Comparison of ENCODE assay signal across 11 cellular contexts in genomic region chr3:71450985-71451560, GRCh38.
A peak's percentile ranks its signal among the peaks of the same experiment; 100 is the strongest.
DNase-seq lines count a peak whose midpoint lies in the region; ATAC-seq and TF ChIP-seq lines count a peak whose summit lies in the region.
"Had no signal": no experiment of that assay in that cellular context is flagged by ENCODE, and none has a peak within 500 bp of the region (broad histone marks: within the 10 kb centered on the region; RNA-seq: fewer than 3 reads in every experiment).

No MANE protein-coding gene starts in this region.

- H3K4me3 ChIP-seq in BLaER1 treated with 17β-estradiol and CSF1 and Interleukin-3, amounts not matched to agents 10 nM and 100 nM = no peak overlapping the region
- H3K4me3 ChIP-seq in DOHH2 (ENCODE audit: low read length) (peak overlapping the region; percentile 51), aorta (ENCODE audit: low read length in 2 of 2) (no peak overlapping the region)

- ATAC-seq in activated B cell treated with CpG ODN at 0.5 μM for 24 hours (ENCODE audit: low read depth) (no peak), aorta (ENCODE audit: low FRiP score) (no peak)

- H3K36me3 Mint-ChIP-seq in activated B cell treated with CpG ODN at 0.5 μM for 24 hours (ENCODE audit: low read depth) (peaks cover 2% of the 10 kb centered on the region), mesothelial cell of epicardium (no peaks in the 10 kb centered on the region)

- H3K9me2 ChIP-seq in DOHH2 (replicated peaks; ENCODE audit: control insufficient read depth, low read length) = no peaks in the 10 kb centered on the region

- no peak overlapping the region for H3K27ac ChIP-seq in BLaER1 treated with 17β-estradiol and CSF1 and Interleukin-3, amounts not matched to agents 10 nM and 100 nM
- H3K27ac ChIP-seq in DOHH2 (ENCODE audit: low read depth, low read length) = peak overlapping the region; percentile 38
- H3K27ac ChIP-seq in aorta (ENCODE audit: low read depth in 1 of 2, low read length in 2 of 2) = no peak overlapping the region

- H3K79me2 ChIP-seq in DOHH2 (ENCODE audit: control insufficient read depth, low read length) = peaks cover 100% of the 10 kb centered on the region

- H3K27me3 ChIP-seq in BLaER1 treated with 17β-estradiol and CSF1 and Interleukin-3, amounts not matched to agents 10 nM and 100 nM = peaks cover 30 to 35% (median 32%) of the 10 kb centered on the region in 11 experiments
- H3K27me3 ChIP-seq in DOHH2 (ENCODE audit: control insufficient read depth, low read length) = no peaks in the 10 kb centered on the region
- no peaks in the 10 kb centered on the region for H3K27me3 ChIP-seq in aorta (ENCODE audit: control insufficient read depth in 1 of 2, insufficient read depth in 2 of 2, low read length in 1 of 2)

- peak overlapping the region; percentile 36 for H3K4me3 Mint-ChIP-seq in activated B cell treated with CpG ODN at 0.5 μM for 24 hours
- no peak overlapping the region for H3K4me3 Mint-ChIP-seq in mesothelial cell of epicardium
- H3K4me3 Mint-ChIP-seq: H9 had no signal

- H4K20me1 ChIP-seq in BLaER1 treated with 17β-estradiol and CSF1 and Interleukin-3, amounts not matched to agents 10 nM and 100 nM = no peaks in the 10 kb centered on the region
- no peaks in the 10 kb centered on the region for H4K20me1 ChIP-seq in DOHH2 (ENCODE audit: control insufficient read depth, insufficient read depth, low read depth, low read length)

- H3K27me3 Mint-ChIP-seq in activated B cell treated with CpG ODN at 0.5 μM for 24 hours (no peaks in the 10 kb centered on the region), mesothelial cell of epicardium (ENCODE audit: low read depth) (no peaks in the 10 kb centered on the region)

- DNase-seq in activated B cell treated with CpG ODN at 0.5 μM for 24 hours (no peak), mesothelial cell of epicardium (ENCODE audit: low spot score in 2 of 2, unreplicated experiment in 2 of 2) (no peak), NCI-H1694 treated with DMSO at 0.1 percent for 48 hours (lab: John Stamatoyannopoulos, UW) (no peak), aorta (no peak), NCI-H526 (lab: John Stamatoyannopoulos, UW) (no peak), NCI-H524 treated with DMSO at 0.1 percent for 48 hours (lab: John Stamatoyannopoulos, UW) (no peak)
- DNase-seq: glutamatergic neuron, H9, RPMI8226 had no signal

- H3K4me2 ChIP-seq in BLaER1 treated with 17β-estradiol and CSF1 and Interleukin-3, amounts not matched to agents 10 nM and 100 nM = peak overlapping the region in 8 of 11 experiments; percentile 2 to 34 (median 12); a peak in 6 of 22 replicates
- peak overlapping the region; percentile 96 for H3K4me2 ChIP-seq in DOHH2 (ENCODE audit: low read length)

- peaks cover 36 to 51% (median 40%) of the 10 kb centered on the region in 10 experiments for H3K4me1 ChIP-seq in BLaER1 treated with 17β-estradiol and CSF1 and Interleukin-3, amounts not matched to agents 10 nM and 100 nM
- H3K4me1 ChIP-seq in DOHH2 (ENCODE audit: control insufficient read depth, low read length) = peaks cover 100% of the 10 kb centered on the region
- peaks cover 0 to 3% of the 10 kb centered on the region in 2 donors for H3K4me1 ChIP-seq in aorta (ENCODE audit: control insufficient read depth in 1 of 2, insufficient read depth in 2 of 2, low read length in 2 of 2)

- CTCF ChIA-PET in activated B cell treated with CpG ODN at 0.5 μM for 24 hours (lab: Charles Lee) = no interaction called here

- WGBS in aorta, 2 donors = 85 to 93% methylated on average over 5 of the region's 5 CpGs

- H3K9me3 Mint-ChIP-seq in activated B cell treated with CpG ODN at 0.5 μM for 24 hours = no peaks in the 10 kb centered on the region
- H3K9me3 Mint-ChIP-seq in mesothelial cell of epicardium = no peaks in the 10 kb centered on the region
- H3K9me3 Mint-ChIP-seq: H9 had no signal

- H3K4me1 Mint-ChIP-seq in activated B cell treated with CpG ODN at 0.5 μM for 24 hours (peaks cover 92% of the 10 kb centered on the region), mesothelial cell of epicardium (peaks cover 66% of the 10 kb centered on the region)

- intact Hi-C loops in activated B cell treated with CpG ODN at 0.5 μM for 24 hours (cut with micrococcal nuclease) (no loop called here), aorta (cut with DNase I) (no loop called here)

- no peak overlapping the region for H3K9ac ChIP-seq in BLaER1 treated with 17β-estradiol and CSF1 and Interleukin-3, amounts not matched to agents 10 nM and 100 nM

- no peaks in the 10 kb centered on the region for H3K9me3 ChIP-seq in BLaER1 treated with 17β-estradiol and CSF1 and Interleukin-3, amounts not matched to agents 10 nM and 100 nM (replicated peaks in 1 of 11)
- H3K9me3 ChIP-seq in DOHH2 (ENCODE audit: control insufficient read depth, insufficient read depth, low read length) = no peaks in the 10 kb centered on the region
- no peaks in the 10 kb centered on the region for H3K9me3 ChIP-seq in aorta (ENCODE audit: control insufficient read depth, low read length)

- H3K27ac Mint-ChIP-seq in activated B cell treated with CpG ODN at 0.5 μM for 24 hours (peak overlapping the region; percentile 77), mesothelial cell of epicardium (peak overlapping the region; percentile 56)
- H3K27ac Mint-ChIP-seq: H9 had no signal

- TF ChIP-seq CTCF in DOHH2 (IDR thresholded peaks at IDR 0.05; ENCODE audit: low read depth, low read length, poor library complexity, severe bottlenecking) (no peak), activated B cell treated with CpG ODN at 0.5 μM for 24 hours (IDR thresholded peaks at IDR 0.05) (no peak), mesothelial cell of epicardium (IDR thresholded peaks at IDR 0.05; ENCODE audit: unreplicated experiment) (no peak)

- peaks cover 30% of the 10 kb centered on the region for H3F3A ChIP-seq in DOHH2 (ENCODE audit: control insufficient read depth, insufficient read depth)

- H3K36me3 ChIP-seq in BLaER1 treated with 17β-estradiol and CSF1 and Interleukin-3, amounts not matched to agents 10 nM and 100 nM = no peaks in the 10 kb centered on the region
- H3K36me3 ChIP-seq in DOHH2 (ENCODE audit: control insufficient read depth, low read length) (peaks cover 12% of the 10 kb centered on the region), aorta (ENCODE audit: control insufficient read depth in 1 of 2, insufficient read depth in 2 of 2, low read length in 1 of 2) (no peaks in the 10 kb centered on the region)

- POLR2A ChIA-PET in activated B cell treated with CpG ODN at 0.5 μM for 24 hours (lab: Charles Lee) = interaction anchor here (1.0 kb wide), 1 partner anchor 10 kb away, joined by 5 read pairs; no protein-coding TSS in a partner anchor
